In the genomic region with DNA sequence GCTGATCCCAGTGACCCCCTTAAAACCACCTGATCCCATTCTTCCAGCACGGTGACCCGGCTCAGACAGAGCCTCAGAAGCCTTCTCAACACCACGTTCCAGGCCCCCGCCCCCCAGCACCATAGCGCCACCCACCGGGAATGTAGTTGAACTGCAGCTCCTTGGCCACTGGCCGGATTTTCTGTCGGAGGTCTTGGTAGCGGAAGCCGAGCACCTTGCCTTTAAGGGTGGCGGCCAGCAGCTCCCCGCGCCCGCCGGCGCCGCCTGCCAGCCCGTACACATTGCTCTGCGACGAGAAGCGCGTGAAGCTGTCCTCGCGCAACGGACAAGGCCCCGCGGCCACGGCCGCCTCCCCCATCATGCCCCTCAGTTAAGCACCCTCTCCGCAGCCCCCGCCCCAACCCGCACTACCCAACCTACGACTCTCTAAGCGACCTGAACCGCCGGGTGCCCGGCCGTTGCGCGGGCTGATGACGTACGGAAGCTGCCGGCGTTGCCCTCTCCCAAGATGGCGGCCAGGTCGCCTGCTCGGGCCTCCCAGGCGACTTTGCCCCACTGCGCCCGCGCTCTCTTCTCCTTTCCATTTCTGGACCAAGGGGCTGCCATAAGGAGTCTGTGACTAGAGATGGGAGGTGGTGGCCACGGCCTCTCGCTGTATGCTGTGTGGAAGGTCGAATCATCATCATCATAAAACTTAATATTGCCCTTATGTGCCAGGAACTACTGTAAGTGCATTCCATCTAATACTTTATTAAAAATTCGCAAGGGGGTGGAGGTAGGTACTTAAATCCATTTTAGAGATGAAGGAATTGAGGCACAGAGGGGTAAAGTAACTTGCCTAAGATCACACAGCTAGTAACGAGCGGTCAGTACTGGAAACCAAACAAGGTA, we compare ENCODE assay signal across 8 cellular contexts. TPM values are rescaled to one million over a fixed set of nuclear protein-coding genes. Genes with fewer than 3 reads are reported as not detected.
DNase-seq lines count a peak whose midpoint lies in the region; ATAC-seq and TF ChIP-seq lines count a peak whose summit lies in the region.

A gene (minus strand): TSS at position 420 of the 891 bp plus-strand sequence. CDS start 59 bp downstream, at position 361.

- H3K4me3 ChIP-seq in OCI-LY3 (ENCODE audit: low read length), result peak within 1 kb of the TSS; percentile 80
- peak within 1 kb of the TSS; percentile 31 for H3K4me3 ChIP-seq in mucosa of descending colon

- H3K9me3 Mint-ChIP-seq in Calu3 (ENCODE audit: low read depth, unreplicated experiment) (no peaks in the 10 kb centered on the region), IgD-negative memory B cell (no peaks in the 10 kb centered on the region)

- no peaks in the 10 kb centered on the region for H4K20me1 ChIP-seq in OCI-LY3 (ENCODE audit: insufficient read depth, low read length)

- peaks cover 14% of the 10 kb centered on the region for H3K4me1 Mint-ChIP-seq in Calu3 (ENCODE audit: low read depth, unreplicated experiment)
- H3K4me1 Mint-ChIP-seq in IgD-negative memory B cell, result peaks cover 27 to 29% (median 28%) of the 10 kb centered on the region in 3 donors

- intact Hi-C loops in Calu3 (cut with micrococcal nuclease; ENCODE audit: unreplicated experiment) (no loop called here), mucosa of descending colon (cut with DNase I, micrococcal nuclease) (no loop called here)

- H2AFZ ChIP-seq in OCI-LY3 (ENCODE audit: low read depth, low read length), result peak within 1 kb of the TSS; percentile 75

- ATAC-seq in GM21447 (IDR thresholded peaks at IDR 0.05; ENCODE audit: unreplicated experiment), result peak; percentile 53
- ATAC-seq in mucosa of descending colon, result peak; percentile 95

- peak; percentile 94 for DNase-seq in Calu3
- DNase-seq in activated T-cell treated with anti-CD3 and anti-CD28 coated beads for 24 hours (ENCODE audit: low read depth), result peak; percentile 84
- peak; percentile 40 for DNase-seq in epithelial cell of prostate (ENCODE audit: low read depth, low spot score)
- DNase-seq in mucosa of descending colon, result peak; percentile 90 to 94 (median 91)
- DNase-seq in stimulated activated CD8-positive, alpha-beta memory T cell treated with anti-CD3 and anti-CD28 coated beads, Interleukin-2, amount 100 ng/mL, for 48 hours (ENCODE audit: low read depth in 2 of 2), result peak; percentile 85 to 87

- CTCF ChIA-PET in Calu3 (lab: Charles Lee), result interaction anchor here (0.6 to 2.1 kb wide), 16 partner anchors 21 to 340 kb away, joined by 3 to 21 read pairs (median 4); a partner anchor contains a TSS

- H3K27ac ChIP-seq in OCI-LY3 (ENCODE audit: low read length) (peak within 1 kb of the TSS; percentile 55), epithelial cell of prostate (peak within 1 kb of the TSS; percentile 74)

- peak within 1 kb of the TSS; percentile 100 for H3K27ac Mint-ChIP-seq in Calu3 (ENCODE audit: unreplicated experiment)
- H3K27ac Mint-ChIP-seq in IgD-negative memory B cell, result peak within 1 kb of the TSS; percentile 88 to 97 (median 97)

- H3K36me3 Mint-ChIP-seq in Calu3 (ENCODE audit: insufficient read depth, unreplicated experiment) (peaks cover 47% of the 10 kb centered on the region), IgD-negative memory B cell (no peaks in the 10 kb centered on the region)

- H3K4me2 ChIP-seq in OCI-LY3 (ENCODE audit: low read length), result peak within 1 kb of the TSS; percentile 65

- H3K79me2 ChIP-seq in OCI-LY3 (ENCODE audit: low read length), result 0 out of 2 replicates have a peak, but pooled peaks cover 6% of the 10 kb centered on the region

- H3K36me3 ChIP-seq in OCI-LY3 (replicated peaks; ENCODE audit: low read depth, low read length) (peaks cover 4% of the 10 kb centered on the region), mucosa of descending colon (ENCODE audit: low read depth) (no peaks in the 10 kb centered on the region)

- H3K4me1 ChIP-seq in OCI-LY3 (ENCODE audit: low read length) (peaks cover 20% of the 10 kb centered on the region), mucosa of descending colon (ENCODE audit: low read depth) (peaks cover 8% of the 10 kb centered on the region)

- no peaks in the 10 kb centered on the region for H3K27me3 Mint-ChIP-seq in Calu3 (ENCODE audit: unreplicated experiment)
- H3K27me3 Mint-ChIP-seq in IgD-negative memory B cell, result peaks cover 2% of the 10 kb centered on the region

- peak within 1 kb of the TSS; percentile 97 for H3K4me3 Mint-ChIP-seq in Calu3 (ENCODE audit: low read depth, unreplicated experiment)
- H3K4me3 Mint-ChIP-seq in IgD-negative memory B cell, result peak within 1 kb of the TSS; percentile 91 to 100 (median 97)

- peak within 1 kb of the TSS; percentile 90 for H3K9ac ChIP-seq in OCI-LY3 (ENCODE audit: low read length)

- peak; percentile 99 for TF ChIP-seq CTCF in Calu3 (IDR thresholded peaks at IDR 0.05; ENCODE audit: unreplicated experiment)
- peak; percentile 98 for TF ChIP-seq CTCF in OCI-LY3 (IDR thresholded peaks at IDR 0.05; ENCODE audit: low read depth, low read length)
- TF ChIP-seq CTCF in mucosa of descending colon (IDR thresholded peaks at IDR 0.05), result peak; percentile 78

- H3K9me3 ChIP-seq in OCI-LY3 (ENCODE audit: insufficient read depth, low read length) (no peaks in the 10 kb centered on the region), mucosa of descending colon (no peaks in the 10 kb centered on the region)

- TSS peak; percentile 23 for BruUV-seq in Calu3 (replicated peaks; lab: Mats Ljungman, UMichigan)

- H3K27me3 ChIP-seq in OCI-LY3 (ENCODE audit: low read depth, low read length), result no peaks in the 10 kb centered on the region

RNA-seq across cellular contexts. Expression of the gene that starts here (rescaled TPM):
- total RNA-seq in Calu3 (2022) (22.8 and 24.0 TPM in 2 replicates), mucosa of descending colon (1 to 10 TPM; 5.5 to 8.9 (median 8.9) TPM)
- 6.5 TPM for polyA plus RNA-seq in IgD-negative memory B cell

Comparison
In these comparisons a context has a peak if more than half of its experiments do, and no peak if none do; other contexts are left out.
1. Peak in every context shown above with its lines: DNase-seq, ATAC-seq, H3K4me3 ChIP-seq and H3K27ac ChIP-seq.
2. DNase-seq: peak in every context shown above with its lines; median percentile 94 in Calu3; 91 in mucosa of descending colon; 86 in stimulated activated CD8-positive, alpha-beta memory T cell treated with anti-CD3 and anti-CD28 coated beads, Interleukin-2, amount 100 ng/mL, for 48 hours; 84 in activated T-cell treated with anti-CD3 and anti-CD28 coated beads for 24 hours; 40 in epithelial cell of prostate.